Comparison of ENCODE assay signal across 1 cellular context in genomic region chr6:32982702-32983492, GRCh38.
A peak's percentile ranks its signal among the peaks of the same experiment; 100 is the strongest.
TF ChIP-seq lines count a peak whose summit lies in the region.

No MANE protein-coding gene starts in this region.

TF ChIP-seq in endothelial cell of umbilical vein, 7 proteins besides CTCF, POLR2A, EP300 and RAD21:
- TF ChIP-seq, protein P1, sequence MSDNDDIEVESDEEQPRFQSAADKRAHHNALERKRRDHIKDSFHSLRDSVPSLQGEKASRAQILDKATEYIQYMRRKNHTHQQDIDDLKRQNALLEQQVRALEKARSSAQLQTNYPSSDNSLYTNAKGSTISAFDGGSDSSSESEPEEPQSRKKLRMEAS (IDR thresholded peaks at IDR 0.05; ENCODE audit: insufficient read depth, insufficient read length) = no peak
- TF ChIP-seq MYC (IDR thresholded peaks at IDR 0.05; ENCODE audit: low read depth, low read length) = no peak
- no peak for TF ChIP-seq JUN (IDR thresholded peaks at IDR 0.05; ENCODE audit: borderline replicate concordance, insufficient read depth, insufficient read length, low read depth)
- TF ChIP-seq EZH2 (IDR thresholded peaks at IDR 0.05; ENCODE audit: borderline replicate concordance, low read depth, low read length, severe bottlenecking) = no peak
- no peak for TF ChIP-seq FOS (IDR thresholded peaks at IDR 0.05; ENCODE audit: borderline replicate concordance, insufficient read depth, low read length)
- peak; percentile 13 for TF ChIP-seq POLR2AphosphoS5 (IDR thresholded peaks at IDR 0.05; ENCODE audit: insufficient read depth, low read depth, low read length)
- no peak for TF ChIP-seq GATA2 (IDR thresholded peaks at IDR 0.05; ENCODE audit: insufficient read depth, insufficient read length, low read depth, low read length)
